Comparison of ENCODE assay signal across 20 cellular contexts in the genomic region with DNA sequence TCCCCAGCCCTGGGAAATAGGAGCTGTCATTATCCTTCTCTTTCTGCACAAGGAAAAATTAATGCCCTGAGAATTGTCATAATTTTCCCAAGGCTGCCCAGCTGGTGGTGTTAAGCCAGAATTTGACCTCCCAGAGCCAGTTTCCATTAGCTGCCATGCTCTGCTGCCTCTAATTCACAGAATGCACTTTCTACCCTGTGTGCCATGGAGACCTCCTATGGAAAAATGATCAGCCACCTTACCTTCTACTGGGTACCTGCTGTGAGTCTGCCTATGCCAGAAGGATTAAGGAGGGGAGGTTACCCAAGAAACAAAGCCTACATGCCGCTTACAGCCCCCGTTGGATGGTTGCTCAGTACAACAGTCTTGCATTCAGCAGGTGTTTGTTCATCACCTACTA. TPM values are rescaled to one million over a fixed set of nuclear protein-coding genes. Genes with fewer than 3 reads are reported as not detected.
A peak's percentile ranks its signal among the peaks of the same experiment; 100 is the strongest.
DNase-seq lines count a peak whose midpoint lies in the region; ATAC-seq and TF ChIP-seq lines count a peak whose summit lies in the region.
"Had no signal": no experiment of that assay in that cellular context is flagged by ENCODE, and none has a peak within 500 bp of the region (broad histone marks: within the 10 kb centered on the region; RNA-seq: fewer than 3 reads in every experiment).

No MANE protein-coding gene starts in this region.

- no peak for TF ChIP-seq POLR2A in Peyer's patch (IDR thresholded peaks at IDR 0.05)

- peaks cover 22% of the 10 kb centered on the region for H3K36me3 ChIP-seq in CD4-positive, CD25-positive, alpha-beta regulatory T cell (ENCODE audit: control insufficient read depth, insufficient read depth, low read length)
- H3K36me3 ChIP-seq in Peyer's patch = peaks cover 0 to 35% (median 0%) of the 10 kb centered on the region in 3 donors

- H3K27me3 Mint-ChIP-seq in activated CD4-positive, alpha-beta T cell treated with anti-CD3 and anti-CD28 coated beads for 36 hours = no peaks in the 10 kb centered on the region
- no peaks in the 10 kb centered on the region for H3K27me3 Mint-ChIP-seq in CD4-positive, CD25-positive, alpha-beta regulatory T cell
- H3K27me3 Mint-ChIP-seq in effector memory CD8-positive, alpha-beta T cell = no peaks in the 10 kb centered on the region
- H3K27me3 Mint-ChIP-seq in progenitor cell of endocrine pancreas = no peaks in the 10 kb centered on the region
- H3K27me3 Mint-ChIP-seq: CD4-positive, alpha-beta memory T cell had no signal

- no peak overlapping the region for H3K4me3 ChIP-seq in CD4-positive, CD25-positive, alpha-beta regulatory T cell (ENCODE audit: low read depth, low read length)
- no peak overlapping the region for H3K4me3 ChIP-seq in Peyer's patch
- H3K4me3 ChIP-seq: SJSA1 had no signal

- H3K27me3 ChIP-seq in CD4-positive, CD25-positive, alpha-beta regulatory T cell (ENCODE audit: control insufficient read depth, insufficient read depth, low read length) = no peaks in the 10 kb centered on the region
- no peaks in the 10 kb centered on the region for H3K27me3 ChIP-seq in Peyer's patch
- H3K27me3 ChIP-seq: BE2C, SJSA1 had no signal

- no peak overlapping the region for H3K4me3 Mint-ChIP-seq in activated CD4-positive, alpha-beta T cell treated with anti-CD3 and anti-CD28 coated beads for 36 hours
- no peak overlapping the region for H3K4me3 Mint-ChIP-seq in CD4-positive, CD25-positive, alpha-beta regulatory T cell
- no peak overlapping the region for H3K4me3 Mint-ChIP-seq in effector memory CD8-positive, alpha-beta T cell
- no peak overlapping the region for H3K4me3 Mint-ChIP-seq in progenitor cell of endocrine pancreas (ENCODE audit: low read depth)
- H3K4me3 Mint-ChIP-seq: CD4-positive, alpha-beta memory T cell had no signal

- CTCF ChIA-PET in activated CD4-positive, alpha-beta T cell treated with anti-CD3 and anti-CD28 coated beads for 36 hours (lab: Charles Lee) = interaction anchor here (0.5 kb wide), 1 partner anchor 80 kb away, joined by 3 read pairs; no protein-coding TSS in a partner anchor

- H3K9me3 Mint-ChIP-seq in activated CD4-positive, alpha-beta T cell treated with anti-CD3 and anti-CD28 coated beads for 36 hours (ENCODE audit: low read depth) = no peaks in the 10 kb centered on the region
- no peaks in the 10 kb centered on the region for H3K9me3 Mint-ChIP-seq in CD4-positive, CD25-positive, alpha-beta regulatory T cell
- H3K9me3 Mint-ChIP-seq in effector memory CD8-positive, alpha-beta T cell = no peaks in the 10 kb centered on the region
- no peaks in the 10 kb centered on the region for H3K9me3 Mint-ChIP-seq in progenitor cell of endocrine pancreas (ENCODE audit: low read depth)
- H3K9me3 Mint-ChIP-seq: CD4-positive, alpha-beta memory T cell had no signal

- H3K4me1 ChIP-seq in CD4-positive, CD25-positive, alpha-beta regulatory T cell (ENCODE audit: control insufficient read depth, insufficient read depth, low read length, poor library complexity, severe bottlenecking) = peaks cover 14% of the 10 kb centered on the region
- H3K4me1 ChIP-seq in Peyer's patch = peaks cover 0 to 30% (median 4%) of the 10 kb centered on the region in 4 donors
- H3K4me1 ChIP-seq: SJSA1 had no signal

- POLR2A ChIA-PET in activated CD4-positive, alpha-beta T cell treated with anti-CD3 and anti-CD28 coated beads for 36 hours (lab: Charles Lee) = interaction anchor here (0.7 kb wide), 1 partner anchor 58 kb away, joined by 4 read pairs; no protein-coding TSS in a partner anchor

- no peak for ATAC-seq in activated CD4-positive, alpha-beta T cell treated with anti-CD3 and anti-CD28 coated beads for 36 hours
- ATAC-seq in CD4-positive, CD25-positive, alpha-beta regulatory T cell (ENCODE audit: low read depth in 2 of 2) = no peak
- no peak for ATAC-seq in effector memory CD8-positive, alpha-beta T cell (replicated peaks)

- H3K4me1 Mint-ChIP-seq in activated CD4-positive, alpha-beta T cell treated with anti-CD3 and anti-CD28 coated beads for 36 hours = peaks cover 54% of the 10 kb centered on the region
- peaks cover 8 to 26% (median 13%) of the 10 kb centered on the region in 4 donors for H3K4me1 Mint-ChIP-seq in CD4-positive, CD25-positive, alpha-beta regulatory T cell
- peaks cover 13 to 17% of the 10 kb centered on the region in 2 donors for H3K4me1 Mint-ChIP-seq in effector memory CD8-positive, alpha-beta T cell (ENCODE audit: low read depth in 2 of 2)
- peaks cover 15% of the 10 kb centered on the region for H3K4me1 Mint-ChIP-seq in progenitor cell of endocrine pancreas (ENCODE audit: low read depth)

- no peaks in the 10 kb centered on the region for H3K9me3 ChIP-seq in CD4-positive, CD25-positive, alpha-beta regulatory T cell (ENCODE audit: control insufficient read depth in 2 of 2, low read length in 2 of 2)
- no peaks in the 10 kb centered on the region for H3K9me3 ChIP-seq in Peyer's patch
- H3K9me3 ChIP-seq: BE2C, SJSA1 had no signal

- DNase-seq in activated CD4-positive, alpha-beta T cell treated with anti-CD3 and anti-CD28 coated beads for 36 hours = no peak
- DNase-seq in activated CD4-positive, alpha-beta T cell treated with anti-CD3 and anti-CD28 coated beads for 1 hour = no peak
- DNase-seq in CD4-positive, CD25-positive, alpha-beta regulatory T cell = no peak
- DNase-seq in Peyer's patch (no peak), kidney tubule cell (ENCODE audit: low spot score) (no peak), progenitor cell of endocrine pancreas (ENCODE audit: low spot score, unreplicated experiment) (no peak), T-helper 1 cell (no peak)
- DNase-seq in effector memory CD8-positive, alpha-beta T cell = no peak
- DNase-seq: BE2C; CD4-positive, alpha-beta memory T cell; DMS79; H7; Kasumi-1; NCI-H1105 treated with DMSO at 0.1 percent for 48 hours; NCI-H187; NCI-H446; NK-92 treated with Interleukin-12 subunit alpha and Interleukin-12 subunit beta, amount 100 ng/mL, for 24 hours; OCI-M1 had no signal

- intact Hi-C loops in activated CD4-positive, alpha-beta T cell treated with anti-CD3 and anti-CD28 coated beads for 36 hours (cut with DNase I, micrococcal nuclease) = no loop called here

- peaks cover 46% of the 10 kb centered on the region for H3K36me3 Mint-ChIP-seq in activated CD4-positive, alpha-beta T cell treated with anti-CD3 and anti-CD28 coated beads for 36 hours (ENCODE audit: low read depth)
- H3K36me3 Mint-ChIP-seq in CD4-positive, CD25-positive, alpha-beta regulatory T cell = peaks cover 42% of the 10 kb centered on the region
- H3K36me3 Mint-ChIP-seq in effector memory CD8-positive, alpha-beta T cell (ENCODE audit: insufficient read depth) = peaks cover 10% of the 10 kb centered on the region
- H3K36me3 Mint-ChIP-seq in progenitor cell of endocrine pancreas (ENCODE audit: insufficient read depth) = peaks cover 21% of the 10 kb centered on the region

- H3K27ac Mint-ChIP-seq in activated CD4-positive, alpha-beta T cell treated with anti-CD3 and anti-CD28 coated beads for 36 hours = peak overlapping the region; percentile 56
- H3K27ac Mint-ChIP-seq in CD4-positive, CD25-positive, alpha-beta regulatory T cell = peak overlapping the region in 2 of 3 donors; percentile 46 to 86
- peak overlapping the region; percentile 1 to 12 for H3K27ac Mint-ChIP-seq in effector memory CD8-positive, alpha-beta T cell
- H3K27ac Mint-ChIP-seq in progenitor cell of endocrine pancreas = no peak overlapping the region

- no peak overlapping the region for H3K27ac ChIP-seq in CD4-positive, CD25-positive, alpha-beta regulatory T cell (ENCODE audit: insufficient read depth, low read length, poor library complexity, severe bottlenecking)
- H3K27ac ChIP-seq in Peyer's patch = peak overlapping the region in 3 of 4 donors; percentile 1 to 88 (median 67)
- H3K27ac ChIP-seq: 22Rv1, SJSA1 had no signal

- no peak for TF ChIP-seq CTCF in Peyer's patch (IDR thresholded peaks at IDR 0.05)
- TF ChIP-seq CTCF in progenitor cell of endocrine pancreas (IDR thresholded peaks at IDR 0.05; ENCODE audit: unreplicated experiment) = no peak

RNA-seq across cellular contexts. Expression of gene POFUT1, which starts 29.1 kb away (rescaled TPM):
- 10 to 100 TPM; 51.8 to 54.3 TPM for total RNA-seq in activated CD4-positive, alpha-beta T cell treated with anti-CD3 and anti-CD28 coated beads for 36 hours
- total RNA-seq in CD4-positive, CD25-positive, alpha-beta regulatory T cell = 14.1 TPM
- polyA plus RNA-seq in CD4-positive, CD25-positive, alpha-beta regulatory T cell = 10 to 100 TPM; 10.0 to 14.3 (median 12.0) TPM
- 100 to 1,000 TPM in 1 of 4 donors, 10 to 100 TPM in 3; 42.9 to 118 (median 55.7) TPM for total RNA-seq in Peyer's patch
- 48.7 and 49.8 TPM in 2 replicates for total RNA-seq in progenitor cell of endocrine pancreas

RNA-seq across cellular contexts. Expression of gene PLAGL2, which starts 29.3 kb away (rescaled TPM):
- total RNA-seq in activated CD4-positive, alpha-beta T cell treated with anti-CD3 and anti-CD28 coated beads for 36 hours = 10 to 100 TPM; 89.1 to 98.2 TPM
- total RNA-seq in CD4-positive, CD25-positive, alpha-beta regulatory T cell = 22.9 TPM
- 1 to 10 TPM; 2.8 to 5.3 (median 4.0) TPM for polyA plus RNA-seq in CD4-positive, CD25-positive, alpha-beta regulatory T cell
- total RNA-seq in Peyer's patch (10 to 100 TPM in 3 of 4 donors, 1 to 10 TPM in 1; 5.8 to 55.9 (median 25.8) TPM), progenitor cell of endocrine pancreas (57.1 and 59.3 TPM in 2 replicates)

RNA-seq across cellular contexts. Expression of gene KIF3B, which starts 40.6 kb away (rescaled TPM):
- total RNA-seq in activated CD4-positive, alpha-beta T cell treated with anti-CD3 and anti-CD28 coated beads for 36 hours = 10 to 100 TPM; 39.9 to 40.7 TPM
- total RNA-seq in CD4-positive, CD25-positive, alpha-beta regulatory T cell = 19.6 TPM
- 1 to 10 TPM; 1.8 to 3.1 (median 2.3) TPM for polyA plus RNA-seq in CD4-positive, CD25-positive, alpha-beta regulatory T cell
- 10 to 100 TPM; 42.1 to 77.6 (median 57.7) TPM for total RNA-seq in Peyer's patch
- 60.2 and 61.6 TPM in 2 replicates for total RNA-seq in progenitor cell of endocrine pancreas
